ENCODE assay signal across 1 cellular context in the genomic region with DNA sequence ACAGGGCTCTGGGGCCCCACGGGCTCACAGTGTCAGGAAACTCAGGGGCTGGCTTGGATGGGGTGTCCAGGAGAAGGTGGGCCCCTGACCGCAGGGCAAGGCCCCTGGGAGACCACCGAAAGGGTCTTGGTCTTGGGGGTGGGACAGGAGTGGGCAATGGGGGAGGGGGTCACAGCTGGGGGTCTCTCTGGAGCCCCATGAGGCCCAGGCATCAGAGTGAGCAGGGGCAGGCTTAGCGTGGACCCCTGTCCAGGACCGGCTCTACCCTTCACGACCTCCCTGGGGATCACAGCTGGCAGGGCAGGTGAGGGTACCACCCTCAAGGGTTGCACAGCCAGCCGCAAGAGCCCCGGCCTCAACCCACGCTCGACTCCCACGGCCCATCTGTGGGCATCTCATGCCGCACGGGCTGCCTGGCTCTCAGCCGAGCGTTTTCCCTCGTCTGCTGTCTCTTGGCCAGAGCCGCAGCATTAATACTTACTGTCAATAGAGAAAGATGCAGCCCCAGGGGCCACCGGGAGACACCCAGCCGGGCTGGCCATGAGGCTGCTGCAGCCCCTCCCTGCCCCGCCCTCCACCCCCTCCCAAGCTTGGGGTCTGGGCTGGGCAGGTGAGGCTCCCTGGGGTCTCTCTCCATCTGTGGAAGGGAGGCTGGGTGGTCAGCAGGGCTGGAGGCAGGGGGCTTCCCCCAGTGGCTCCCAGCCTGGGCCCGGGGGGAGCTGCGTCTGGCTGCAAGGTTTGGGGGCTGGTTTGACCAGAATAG.
TF ChIP-seq lines count a peak whose summit lies in the region.

No MANE protein-coding gene starts in this region.

TF ChIP-seq in WTC11, 78 proteins besides CTCF, POLR2A, EP300 and RAD21 (continued from another document):
- TF ChIP-seq ZNF219 (CRISPR knock-in tag; IDR thresholded peaks at IDR 0.05; ENCODE audit: borderline replicate concordance) (no peak), FOXP1 (CRISPR knock-in tag; IDR thresholded peaks at IDR 0.05; ENCODE audit: borderline replicate concordance) (no peak)
